ENCODE assay signal across 2 cellular contexts in genomic region chr2:150806336-150806735, GRCh38.
TF ChIP-seq lines count a peak whose summit lies in the region.

No MANE protein-coding gene starts in this region.

TF ChIP-seq in liver, 16 proteins besides CTCF, POLR2A, EP300 and RAD21 (continued from another document):
- TF ChIP-seq NR2F2 (IDR thresholded peaks at IDR 0.05): peak; percentile 74

TF ChIP-seq in HepG2, 621 proteins besides CTCF, POLR2A, EP300 and RAD21 (continued from another document):
- TF ChIP-seq AHDC1 (CRISPR knock-in tag; IDR thresholded peaks at IDR 0.05; ENCODE audit: borderline replicate concordance) (no peak), NBN (conservative IDR thresholded peaks at IDR 0.05) (no peak)
TF ChIP-seq in HepG2: peak in this region for 0.
